13 cellular contexts compared by ENCODE assay signal in genomic region chr4:185912779-185913178, GRCh38.
A peak's percentile ranks its signal among the peaks of the same experiment; 100 is the strongest.
DNase-seq lines count a peak whose midpoint lies in the region; ATAC-seq, FAIRE-seq and TF ChIP-seq lines count a peak whose summit lies in the region.
"Had no signal": no experiment of that assay in that cellular context is flagged by ENCODE, and none has a peak within 500 bp of the region (broad histone marks: within the 10 kb centered on the region; RNA-seq: fewer than 3 reads in every experiment).

No MANE protein-coding gene starts in this region.

- H3K9ac ChIP-seq in astrocyte (ENCODE audit: low read length): no peak overlapping the region

- no peak overlapping the region for H2AFZ ChIP-seq in astrocyte (ENCODE audit: low read depth, low read length)

- peak; percentile 89 for FAIRE-seq in astrocyte (lab: Jason Lieb, UNC)

- H3K4me1 Mint-ChIP-seq in astrocyte (ENCODE audit: low read depth, unreplicated experiment): peaks cover 13% of the 10 kb centered on the region
- H3K4me1 Mint-ChIP-seq: activated T-helper 17 cell treated with anti-CD3 and anti-CD28 coated beads, Interleukin-2, amount 50 U/mL, for 72 hours had no signal

- peak; percentile 10 for DNase-seq in EL
- peak; percentile 49 for DNase-seq in NCI-H146 (lab: John Stamatoyannopoulos, UW)
- DNase-seq in astrocyte (ENCODE audit: low read depth): no peak
- DNase-seq in mucosa of descending colon: no peak
- no peak for DNase-seq in MG63
- DNase-seq in uterus: no peak
- DNase-seq: activated CD4-positive, alpha-beta T cell treated with anti-CD3 and anti-CD28 coated beads, Interleukin-2, amount 50 U/mL, for 4 hours; hypothalamus; RPMI8226; T-helper 9 cell had no signal

- H3K9me3 Mint-ChIP-seq in astrocyte (ENCODE audit: unreplicated experiment): peaks cover 3% of the 10 kb centered on the region

- H4K20me1 ChIP-seq in astrocyte (ENCODE audit: insufficient read depth, low read length): no peaks in the 10 kb centered on the region

- ATAC-seq in mucosa of descending colon (peak; percentile 65), HG03520 (IDR thresholded peaks at IDR 0.05; ENCODE audit: unreplicated experiment) (no peak)
- ATAC-seq: activated T-helper 17 cell treated with anti-CD3 and anti-CD28 coated beads, Interleukin-2, amount 50 U/mL, for 72 hours had no signal

- H3K4me3 ChIP-seq in astrocyte (ENCODE audit: insufficient read depth, low read depth, low read length) (no peak overlapping the region), mucosa of descending colon (no peak overlapping the region), MG63 (no peak overlapping the region), uterus (no peak overlapping the region)

- H3K4me1 ChIP-seq in astrocyte (ENCODE audit: insufficient read depth, low read length): peaks cover 19% of the 10 kb centered on the region
- no peaks in the 10 kb centered on the region for H3K4me1 ChIP-seq in mucosa of descending colon (ENCODE audit: low read depth)
- H3K4me1 ChIP-seq in uterus: no peaks in the 10 kb centered on the region

- H3K36me3 ChIP-seq in astrocyte (ENCODE audit: insufficient read depth, low read length): no peaks in the 10 kb centered on the region
- no peaks in the 10 kb centered on the region for H3K36me3 ChIP-seq in mucosa of descending colon (ENCODE audit: low read depth)
- no peaks in the 10 kb centered on the region for H3K36me3 ChIP-seq in MG63
- no peaks in the 10 kb centered on the region for H3K36me3 ChIP-seq in uterus

- peaks cover 8% of the 10 kb centered on the region for H3K27me3 ChIP-seq in astrocyte (ENCODE audit: insufficient read depth, low read length)
- H3K27me3 ChIP-seq in MG63: no peaks in the 10 kb centered on the region
- H3K27me3 ChIP-seq in uterus: no peaks in the 10 kb centered on the region

- no peak for TF ChIP-seq CTCF in astrocyte (IDR thresholded peaks at IDR 0.05; ENCODE audit: insufficient read depth, low read depth, low read length)
- TF ChIP-seq CTCF in mucosa of descending colon (IDR thresholded peaks at IDR 0.05): no peak
- no peak for TF ChIP-seq CTCF in uterus (IDR thresholded peaks at IDR 0.05)

- H3K36me3 Mint-ChIP-seq in astrocyte (ENCODE audit: low read depth, unreplicated experiment): no peaks in the 10 kb centered on the region

- no peak overlapping the region for H3K4me3 Mint-ChIP-seq in astrocyte (ENCODE audit: unreplicated experiment)
- H3K4me3 Mint-ChIP-seq: activated T-helper 17 cell treated with anti-CD3 and anti-CD28 coated beads, Interleukin-2, amount 50 U/mL, for 72 hours; brain had no signal

- H3K27ac Mint-ChIP-seq in astrocyte (ENCODE audit: unreplicated experiment): no peak overlapping the region
- H3K27ac Mint-ChIP-seq: activated T-helper 17 cell treated with anti-CD3 and anti-CD28 coated beads, Interleukin-2, amount 50 U/mL, for 72 hours had no signal

- no peak overlapping the region for H3K4me2 ChIP-seq in astrocyte (ENCODE audit: low read length)

- no peak for TF ChIP-seq POLR2A in uterus (IDR thresholded peaks at IDR 0.05)

- no peaks in the 10 kb centered on the region for H3K79me2 ChIP-seq in astrocyte (ENCODE audit: insufficient read depth, low read length)

- H3K9me3 ChIP-seq in astrocyte (ENCODE audit: insufficient read depth, low read depth, low read length): no peaks in the 10 kb centered on the region
- no peaks in the 10 kb centered on the region for H3K9me3 ChIP-seq in mucosa of descending colon
- H3K9me3 ChIP-seq in MG63: no peaks in the 10 kb centered on the region
- no peaks in the 10 kb centered on the region for H3K9me3 ChIP-seq in uterus

- intact Hi-C loops in mucosa of descending colon (cut with DNase I, micrococcal nuclease): no loop called here
- intact Hi-C loops in uterus (cut with DNase I; ENCODE audit: low total_unique reads): no loop called here

- no peaks in the 10 kb centered on the region for H3K27me3 Mint-ChIP-seq in astrocyte (ENCODE audit: low read depth, unreplicated experiment)
- H3K27me3 Mint-ChIP-seq: brain had no signal

- H3K27ac ChIP-seq in astrocyte (ENCODE audit: low read depth, low read length) (no peak overlapping the region), uterus (no peak overlapping the region)

Comparison
In these comparisons a context has a peak if more than half of its experiments do, and no peak if none do; other contexts are left out.
1. DNase-seq: peak in EL (single experiment) and NCI-H146 (single experiment); none in astrocyte (single experiment), mucosa of descending colon (0 of 3), MG63 (single experiment) and uterus (0 of 2).